Comparison of ENCODE assay signal across 8 cellular contexts in genomic region chr7:141649865-141650499, GRCh38. TPM values are rescaled to one million over a fixed set of nuclear protein-coding genes. Genes with fewer than 3 reads are reported as not detected.
DNase-seq lines count a peak whose midpoint lies in the region; ATAC-seq and TF ChIP-seq lines count a peak whose summit lies in the region.

No MANE protein-coding gene starts in this region.

- no peaks in the 10 kb centered on the region for H3K9me3 Mint-ChIP-seq in activated naive CD8-positive, alpha-beta T cell treated with anti-CD3 and anti-CD28 coated beads, Interleukin-2, amount 50 U/mL, for 24 hours

- peaks cover 13% of the 10 kb centered on the region for H3K4me1 ChIP-seq in parathyroid adenoma

- peaks cover 30% of the 10 kb centered on the region for H3K36me3 Mint-ChIP-seq in activated naive CD8-positive, alpha-beta T cell treated with anti-CD3 and anti-CD28 coated beads, Interleukin-2, amount 50 U/mL, for 24 hours (ENCODE audit: low read depth)

- no peak overlapping the region for H3K4me3 Mint-ChIP-seq in activated naive CD8-positive, alpha-beta T cell treated with anti-CD3 and anti-CD28 coated beads, Interleukin-2, amount 50 U/mL, for 24 hours

- no peaks in the 10 kb centered on the region for H3K79me2 ChIP-seq in parathyroid adenoma

- H3K4me2 ChIP-seq in parathyroid adenoma (ENCODE audit: low read length), result peak overlapping the region; percentile 39

- peak; percentile 62 for ATAC-seq in GM19372 (IDR thresholded peaks at IDR 0.05; ENCODE audit: low read depth, unreplicated experiment)
- peak; percentile 58 for ATAC-seq in HG03469 (IDR thresholded peaks at IDR 0.05; ENCODE audit: unreplicated experiment)
- no peak for ATAC-seq in activated naive CD8-positive, alpha-beta T cell treated with anti-CD3 and anti-CD28 coated beads, Interleukin-2, amount 50 U/mL, for 24 hours

- H3K36me3 ChIP-seq in parathyroid adenoma (ENCODE audit: control insufficient read depth, insufficient read depth, low read length), result no peaks in the 10 kb centered on the region

- H3K27ac ChIP-seq in parathyroid adenoma, result peak overlapping the region; percentile 73

- H2AFZ ChIP-seq in parathyroid adenoma, result peak overlapping the region; percentile 18

- H3K9ac ChIP-seq in parathyroid adenoma, result no peak overlapping the region

- no peak overlapping the region for H3K4me3 ChIP-seq in parathyroid adenoma (ENCODE audit: low read depth, low read length)

- peak; percentile 87 for TF ChIP-seq CTCF in parathyroid adenoma (IDR thresholded peaks at IDR 0.05)

- H3K9me3 ChIP-seq in parathyroid adenoma (ENCODE audit: control insufficient read depth, low read length), result no peaks in the 10 kb centered on the region

- no peaks in the 10 kb centered on the region for H3K27me3 Mint-ChIP-seq in activated naive CD8-positive, alpha-beta T cell treated with anti-CD3 and anti-CD28 coated beads, Interleukin-2, amount 50 U/mL, for 24 hours

- no peaks in the 10 kb centered on the region for H3K27me3 ChIP-seq in parathyroid adenoma (ENCODE audit: control insufficient read depth, insufficient read depth, low read length)

- in situ Hi-C loops in Caki2 (cut with HindIII; ENCODE audit: low pct_unique_long_range_greater_than_20kb, low sequenced_read_pairs), result no loop called here

- intact Hi-C loops in head of caudate nucleus (cut with DNase I), result loop anchor here (10.0 kb wide), 2 partner anchors 95 to 575 kb away; partner anchors contain the start of genes AGK and TMEM178B

- peaks cover 4% of the 10 kb centered on the region for H3K4me1 Mint-ChIP-seq in activated naive CD8-positive, alpha-beta T cell treated with anti-CD3 and anti-CD28 coated beads, Interleukin-2, amount 50 U/mL, for 24 hours

- DNase-seq in Caki2 (ENCODE audit: low read depth), result peak; percentile 88
- peak; percentile 60 for DNase-seq in NCI-H446 treated with DMSO at 0.1 percent for 48 hours (lab: John Stamatoyannopoulos, UW)
- DNase-seq in activated naive CD8-positive, alpha-beta T cell treated with anti-CD3 and anti-CD28 coated beads, Interleukin-2, amount 50 U/mL, for 24 hours, result peak; percentile 16
- peak; percentile 44 to 92 (median 78) for DNase-seq in head of caudate nucleus
- DNase-seq in stimulated activated CD4-positive, alpha-beta T cell treated with anti-CD3 and anti-CD28 coated beads, Interleukin-4, amount 100 ng/mL, for 4 hours, result no peak

- H3K27ac Mint-ChIP-seq in activated naive CD8-positive, alpha-beta T cell treated with anti-CD3 and anti-CD28 coated beads, Interleukin-2, amount 50 U/mL, for 24 hours, result no peak overlapping the region

RNA-seq across cellular contexts. Expression of gene DENND11, which starts 52.0 kb away (rescaled TPM):
- 1.6 and 1.7 TPM in 2 replicates for total RNA-seq in Caki2 (2014; rRNA removed; shearing (Covaris generic); ENCODE audit: low replicate concordance)

RNA-seq across cellular contexts. Expression of gene WEE2, which starts 58.2 kb away (rescaled TPM):
- total RNA-seq in Caki2 (2014; rRNA removed; shearing (Covaris generic); ENCODE audit: low replicate concordance), result not detected in 2 replicates

Comparison
In these comparisons a context has a peak if more than half of its experiments do, and no peak if none do; other contexts are left out.
1. DNase-seq: peak in Caki2 (single experiment), NCI-H446 treated with DMSO at 0.1 percent for 48 hours (single experiment), activated naive CD8-positive, alpha-beta T cell treated with anti-CD3 and anti-CD28 coated beads, Interleukin-2, amount 50 U/mL, for 24 hours (single experiment) and head of caudate nucleus (42 of 42); none in stimulated activated CD4-positive, alpha-beta T cell treated with anti-CD3 and anti-CD28 coated beads, Interleukin-4, amount 100 ng/mL, for 4 hours (0 of 2).